24 cellular contexts compared by ENCODE assay signal in genomic region chr17:266219-266618, GRCh38.
DNase-seq lines count a peak whose midpoint lies in the region; ATAC-seq and TF ChIP-seq lines count a peak whose summit lies in the region.
"Had no signal": no experiment of that assay in that cellular context is flagged by ENCODE, and none has a peak within 500 bp of the region (broad histone marks: within the 10 kb centered on the region; RNA-seq: fewer than 3 reads in every experiment).

No MANE protein-coding gene starts in this region.

- ATAC-seq in Right ventricle myocardium superior (ENCODE audit: poor library complexity) (no peak), left ventricle myocardium superior (no peak), left cardiac atrium (no peak), psoas muscle (no peak), aorta (ENCODE audit: low FRiP score) (no peak), HG02763 (IDR thresholded peaks at IDR 0.05; ENCODE audit: unreplicated experiment) (no peak)
- ATAC-seq: activated CD8-positive, alpha-beta T cell treated with anti-CD3 and anti-CD28 coated beads, Interleukin-2, amount 10 ng/mL, durations not matched to agents 7 days and 5 days; activated T-cell treated with anti-CD3 and anti-CD28 coated beads, Interleukin-2, amount 50 U/mL, for 72 hours; naive thymus-derived CD8-positive, alpha-beta T cell; stimulated activated naive CD8-positive, alpha-beta T cell treated with anti-CD3 and anti-CD28 coated beads, Interleukin-15, amount 100 ng/mL, for 72 hours had no signal

- H3K4me1 ChIP-seq in psoas muscle = peaks cover 17% of the 10 kb centered on the region
- H3K4me1 ChIP-seq in aorta (ENCODE audit: control insufficient read depth in 1 of 2, insufficient read depth in 2 of 2, low read length in 2 of 2) = no peaks in the 10 kb centered on the region
- H3K4me1 ChIP-seq: parathyroid adenoma had no signal

- H3K27me3 ChIP-seq in psoas muscle (ENCODE audit: insufficient read depth in 3 of 3, low read length in 2 of 3) = no peaks in the 10 kb centered on the region
- no peaks in the 10 kb centered on the region for H3K27me3 ChIP-seq in aorta (ENCODE audit: control insufficient read depth in 1 of 2, insufficient read depth in 2 of 2, low read length in 1 of 2)
- H3K27me3 ChIP-seq: BLaER1 treated with 17β-estradiol and CSF1 and Interleukin-3, amounts not matched to agents 10 nM and 100 nM had no signal

- peaks cover 0 to 5% of the 10 kb centered on the region in 2 donors for H3K36me3 ChIP-seq in psoas muscle (ENCODE audit: insufficient read depth in 1 of 2, low read depth in 1 of 2)
- no peaks in the 10 kb centered on the region for H3K36me3 ChIP-seq in aorta (ENCODE audit: control insufficient read depth in 1 of 2, insufficient read depth in 2 of 2, low read length in 1 of 2)

- WGBS in psoas muscle, 3 donors = 84 to 89% (median 85%) methylated on average over 6 of the region's 6 CpGs
- WGBS in aorta, 2 donors = 92% methylated on average over 6 of the region's 6 CpGs

- no peak for TF ChIP-seq CTCF in psoas muscle (IDR thresholded peaks at IDR 0.05)

- H3K4me3 ChIP-seq in psoas muscle (no peak overlapping the region), aorta (ENCODE audit: low read length in 2 of 2) (no peak overlapping the region)
- H3K4me3 ChIP-seq: BLaER1 treated with 17β-estradiol and CSF1 and Interleukin-3, amounts not matched to agents 10 nM and 100 nM had no signal

- H3K9me3 ChIP-seq in psoas muscle (no peaks in the 10 kb centered on the region), aorta (ENCODE audit: control insufficient read depth, low read length) (no peaks in the 10 kb centered on the region)

- DNase-seq in Right ventricle myocardium superior = peak; percentile 18
- no peak for DNase-seq in left ventricle myocardium superior
- peak; percentile 13 for DNase-seq in left cardiac atrium
- peak in 1 of 2 donors; percentile 27 for DNase-seq in psoas muscle
- DNase-seq in aorta = peak; percentile 32 to 36
- DNase-seq in SKM-1 (lab: John Stamatoyannopoulos, UW; ENCODE audit: unreplicated experiment) = no peak
- DNase-seq in NCI-H2196 (lab: John Stamatoyannopoulos, UW; ENCODE audit: unreplicated experiment) = no peak
- DNase-seq: ACHN; activated CD4-positive, CD25-positive, alpha-beta regulatory T cell; activated CD8-positive, alpha-beta T cell treated with anti-CD3 and anti-CD28 coated beads, Interleukin-2, amount 10 ng/mL, durations not matched to agents 7 days and 5 days; activated T-cell treated with anti-CD3 and anti-CD28 coated beads, Interleukin-2, amount 50 U/mL, for 72 hours; foreskin fibroblast; KBM-7; NCI-H1930; NCI-H446; NK-92 treated with Interleukin-12 subunit alpha and Interleukin-12 subunit beta, amount 100 ng/mL, for 24 hours; small intestine; stimulated activated CD4-positive, alpha-beta T cell treated with anti-CD3 and anti-CD28 coated beads, Interleukin-2, amount 100 ng/mL, for 48 hours; T1000 had no signal

- intact Hi-C loops in Right ventricle myocardium superior (cut with DNase I) = no loop called here
- intact Hi-C loops in left ventricle myocardium superior (cut with micrococcal nuclease) = no loop called here
- intact Hi-C loops in left cardiac atrium (cut with DNase I) = loop anchor here in 1 of 2 donors (10.0 kb wide), 1 partner anchor 119 kb away; no protein-coding TSS in a partner anchor
- intact Hi-C loops in psoas muscle (cut with DNase I) = no loop called here
- intact Hi-C loops in aorta (cut with DNase I) = no loop called here

- peak overlapping the region; percentile 64 for H3K27ac ChIP-seq in psoas muscle
- H3K27ac ChIP-seq in aorta (ENCODE audit: low read depth in 1 of 2, low read length in 2 of 2) = no peak overlapping the region
- H3K27ac ChIP-seq: BLaER1 treated with 17β-estradiol and CSF1 and Interleukin-3, amounts not matched to agents 10 nM and 100 nM; parathyroid adenoma had no signal

Comparison
In these comparisons a context has a peak if more than half of its experiments do, and no peak if none do; other contexts are left out.
1. DNase-seq: peak in Right ventricle myocardium superior (single experiment), left cardiac atrium (single experiment) and aorta (2 of 2); none in left ventricle myocardium superior (single experiment), SKM-1 (single experiment) and NCI-H2196 (single experiment).